Comparison of ENCODE assay signal across 1 cellular context in genomic region chr7:139441961-139442360, GRCh38.
A peak's percentile ranks its signal among the peaks of the same experiment; 100 is the strongest.
TF ChIP-seq lines count a peak whose summit lies in the region.

No MANE protein-coding gene starts in this region.

TF ChIP-seq in HepG2, 621 proteins besides CTCF, POLR2A, EP300 and RAD21:
- 0 out of 2 replicates have a peak, but pooled peaks have one; percentile 7 for TF ChIP-seq BHLHE40 (IDR thresholded peaks at IDR 0.05; ENCODE audit: low read length)
- no peak for TF ChIP-seq ZNF670 (CRISPR knock-in tag; IDR thresholded peaks at IDR 0.05; ENCODE audit: borderline replicate concordance)
- TF ChIP-seq, protein P1, sequence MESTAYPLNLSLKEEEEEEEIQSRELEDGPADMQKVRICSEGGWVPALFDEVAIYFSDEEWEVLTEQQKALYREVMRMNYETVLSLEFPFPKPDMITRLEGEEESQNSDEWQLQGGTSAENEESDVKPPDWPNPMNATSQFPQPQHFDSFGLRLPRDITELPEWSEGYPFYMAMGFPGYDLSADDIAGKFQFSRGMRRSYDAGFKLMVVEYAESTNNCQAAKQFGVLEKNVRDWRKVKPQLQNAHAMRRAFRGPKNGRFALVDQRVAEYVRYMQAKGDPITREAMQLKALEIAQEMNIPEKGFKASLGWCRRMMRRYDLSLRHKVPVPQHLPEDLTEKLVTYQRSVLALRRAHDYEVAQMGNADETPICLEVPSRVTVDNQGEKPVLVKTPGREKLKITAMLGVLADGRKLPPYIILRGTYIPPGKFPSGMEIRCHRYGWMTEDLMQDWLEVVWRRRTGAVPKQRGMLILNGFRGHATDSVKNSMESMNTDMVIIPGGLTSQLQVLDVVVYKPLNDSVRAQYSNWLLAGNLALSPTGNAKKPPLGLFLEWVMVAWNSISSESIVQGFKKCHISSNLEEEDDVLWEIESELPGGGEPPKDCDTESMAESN (CRISPR knock-in tag; conservative IDR thresholded peaks at IDR 0.05): no peak
